ENCODE assay signal across 32 cellular contexts in genomic region chr9:101219030-101219429, GRCh38.
"Had no signal": no experiment of that assay in that cellular context is flagged by ENCODE, and none has a peak within 500 bp of the region (broad histone marks: within the 10 kb centered on the region; RNA-seq: fewer than 3 reads in every experiment).

No MANE protein-coding gene starts in this region.

- H3K27ac ChIP-seq: ascending aorta, breast epithelium, coronary artery, dorsolateral prefrontal cortex, esophagus muscularis mucosa, foreskin keratinocyte, gastrocnemius medialis, heart left ventricle had no signal

- H3K4me3 ChIP-seq: ascending aorta, breast epithelium, coronary artery, dorsolateral prefrontal cortex, esophagus muscularis mucosa, gastrocnemius medialis, heart left ventricle had no signal

- H3K4me3 Mint-ChIP-seq: activated CD4-positive, alpha-beta memory T cell treated with anti-CD3 and anti-CD28 coated beads, Interleukin-2, amount 10 ng/mL, durations not matched to agents 7 days and 5 days; activated CD4-positive, alpha-beta T cell treated with anti-CD3 and anti-CD28 coated beads, Interleukin-2, amount 10 ng/mL, durations not matched to agents 7 days and 5 days; activated naive CD4-positive, alpha-beta T cell treated with anti-CD3 and anti-CD28 coated beads, Interleukin-2, amount 10 ng/mL, durations not matched to agents 7 days and 5 days; activated naive CD8-positive, alpha-beta T cell treated with anti-CD3 and anti-CD28 coated beads, Interleukin-2, amount 10 ng/mL, durations not matched to agents 7 days and 5 days; activated T-cell treated with anti-CD3 and anti-CD28 coated beads, Interleukin-2, amount 50 U/mL, for 24 hours; activated T-cell treated with anti-CD3 and anti-CD28 coated beads, Interleukin-2, amount 50 U/mL, for 72 hours; brain; central memory CD8-positive, alpha-beta T cell; dendritic cell treated with granulocyte-macrophage colony-stimulating factor and Interleukin-4, amounts not matched to agents 40 ng/mL and 50 ng/mL, for 4 days; T-helper 17 cell; T-helper 2 cell treated with Interferon-gamma antibody and Interleukin-4, amounts not matched to agents 5 μg/mL and 100 μg/mL, for 36 hours had no signal

- H3K9me3 ChIP-seq: ascending aorta, breast epithelium, esophagus muscularis mucosa, gastrocnemius medialis, heart left ventricle had no signal

- H3K9me3 Mint-ChIP-seq: activated CD4-positive, alpha-beta memory T cell treated with anti-CD3 and anti-CD28 coated beads, Interleukin-2, amount 10 ng/mL, durations not matched to agents 7 days and 5 days; activated CD4-positive, alpha-beta T cell treated with anti-CD3 and anti-CD28 coated beads, Interleukin-2, amount 10 ng/mL, durations not matched to agents 7 days and 5 days; activated naive CD4-positive, alpha-beta T cell treated with anti-CD3 and anti-CD28 coated beads, Interleukin-2, amount 10 ng/mL, durations not matched to agents 7 days and 5 days; activated naive CD8-positive, alpha-beta T cell treated with anti-CD3 and anti-CD28 coated beads, Interleukin-2, amount 10 ng/mL, durations not matched to agents 7 days and 5 days; activated T-cell treated with anti-CD3 and anti-CD28 coated beads, Interleukin-2, amount 50 U/mL, for 24 hours; activated T-cell treated with anti-CD3 and anti-CD28 coated beads, Interleukin-2, amount 50 U/mL, for 72 hours; dendritic cell treated with granulocyte-macrophage colony-stimulating factor and Interleukin-4, amounts not matched to agents 40 ng/mL and 50 ng/mL, for 4 days; T-helper 2 cell treated with Interferon-gamma antibody and Interleukin-4, amounts not matched to agents 5 μg/mL and 100 μg/mL, for 36 hours had no signal

- H3K36me3 Mint-ChIP-seq: activated naive CD4-positive, alpha-beta T cell treated with anti-CD3 and anti-CD28 coated beads, Interleukin-2, amount 10 ng/mL, durations not matched to agents 7 days and 5 days; activated naive CD4-positive, alpha-beta T cell treated with anti-CD3 and anti-CD28 coated beads, Interleukin-2, amount 50 U/mL, for 72 hours; activated naive CD8-positive, alpha-beta T cell treated with anti-CD3 and anti-CD28 coated beads, Interleukin-2, amount 10 ng/mL, durations not matched to agents 7 days and 5 days; brain had no signal

- DNase-seq: activated CD4-positive, alpha-beta memory T cell treated with anti-CD3 and anti-CD28 coated beads, Interleukin-2, amount 10 ng/mL, durations not matched to agents 7 days and 5 days; activated CD4-positive, alpha-beta T cell treated with anti-CD3 and anti-CD28 coated beads for 1 hour; activated CD4-positive, alpha-beta T cell treated with anti-CD3 and anti-CD28 coated beads for 4 hours; activated CD4-positive, alpha-beta T cell treated with anti-CD3 and anti-CD28 coated beads, Interleukin-2, amount 10 ng/mL, durations not matched to agents 7 days and 5 days; activated CD4-positive, alpha-beta T cell treated with anti-CD3 and anti-CD28 coated beads, Interleukin-2, amount 50 U/mL, for 4 hours; activated CD8-positive, alpha-beta memory T cell treated with anti-CD3 and anti-CD28 coated beads, Interleukin-2, amount 50 U/mL, for 48 hours; activated gamma-delta T cell; activated naive CD4-positive, alpha-beta T cell; activated naive CD4-positive, alpha-beta T cell treated with anti-CD3 and anti-CD28 coated beads, Interleukin-2, amount 10 ng/mL, durations not matched to agents 7 days and 5 days; activated naive CD8-positive, alpha-beta T cell treated with anti-CD3 and anti-CD28 coated beads, Interleukin-2, amount 10 ng/mL, durations not matched to agents 7 days and 5 days; activated T-cell treated with anti-CD3 and anti-CD28 coated beads for 4 hours; activated T-cell treated with anti-CD3 and anti-CD28 coated beads, Interleukin-2, amount 50 U/mL, for 24 hours; activated T-cell treated with anti-CD3 and anti-CD28 coated beads, Interleukin-2, amount 50 U/mL, for 72 hours; dorsolateral prefrontal cortex; effector memory CD4-positive, alpha-beta T cell; erythroblast; foreskin keratinocyte; gastrocnemius medialis; glutamatergic neuron; heart left ventricle; T-helper 1 cell; T-helper 17 cell; T1000 had no signal

- H3K27me3 Mint-ChIP-seq: activated CD4-positive, alpha-beta memory T cell treated with anti-CD3 and anti-CD28 coated beads, Interleukin-2, amount 10 ng/mL, durations not matched to agents 7 days and 5 days; activated CD4-positive, alpha-beta T cell treated with anti-CD3 and anti-CD28 coated beads, Interleukin-2, amount 10 ng/mL, durations not matched to agents 7 days and 5 days; activated naive CD4-positive, alpha-beta T cell treated with anti-CD3 and anti-CD28 coated beads, Interleukin-2, amount 10 ng/mL, durations not matched to agents 7 days and 5 days; activated naive CD8-positive, alpha-beta T cell treated with anti-CD3 and anti-CD28 coated beads, Interleukin-2, amount 10 ng/mL, durations not matched to agents 7 days and 5 days; dendritic cell treated with granulocyte-macrophage colony-stimulating factor and Interleukin-4, amounts not matched to agents 40 ng/mL and 50 ng/mL, for 4 days had no signal

- H3K4me1 ChIP-seq: ascending aorta, breast epithelium, esophagus muscularis mucosa, foreskin keratinocyte, gastrocnemius medialis, heart left ventricle had no signal

- ATAC-seq: activated naive CD4-positive, alpha-beta T cell treated with anti-CD3 and anti-CD28 coated beads, Interleukin-2, amount 50 U/mL, for 72 hours; activated T-cell treated with anti-CD3 and anti-CD28 coated beads, Interleukin-2, amount 50 U/mL, for 72 hours; foreskin keratinocyte; gastrocnemius medialis; heart left ventricle; T-helper 17 cell had no signal

- H3K27ac Mint-ChIP-seq: activated CD4-positive, alpha-beta memory T cell treated with anti-CD3 and anti-CD28 coated beads, Interleukin-2, amount 10 ng/mL, durations not matched to agents 7 days and 5 days; activated CD4-positive, alpha-beta T cell treated with anti-CD3 and anti-CD28 coated beads, Interleukin-2, amount 10 ng/mL, durations not matched to agents 7 days and 5 days; activated naive CD4-positive, alpha-beta T cell treated with anti-CD3 and anti-CD28 coated beads, Interleukin-2, amount 10 ng/mL, durations not matched to agents 7 days and 5 days; activated naive CD4-positive, alpha-beta T cell treated with anti-CD3 and anti-CD28 coated beads, Interleukin-2, amount 50 U/mL, for 72 hours; activated naive CD8-positive, alpha-beta T cell treated with anti-CD3 and anti-CD28 coated beads, Interleukin-2, amount 10 ng/mL, durations not matched to agents 7 days and 5 days; activated T-cell treated with anti-CD3 and anti-CD28 coated beads, Interleukin-2, amount 50 U/mL, for 24 hours; activated T-cell treated with anti-CD3 and anti-CD28 coated beads, Interleukin-2, amount 50 U/mL, for 72 hours; brain; dendritic cell treated with granulocyte-macrophage colony-stimulating factor and Interleukin-4, amounts not matched to agents 40 ng/mL and 50 ng/mL, for 4 days; T-helper 17 cell; T-helper 2 cell treated with Interferon-gamma antibody and Interleukin-4, amounts not matched to agents 5 μg/mL and 100 μg/mL, for 36 hours had no signal

- H3K36me3 ChIP-seq: ascending aorta, breast epithelium, esophagus muscularis mucosa, gastrocnemius medialis, heart left ventricle had no signal

- H3K4me1 Mint-ChIP-seq: activated CD4-positive, alpha-beta memory T cell treated with anti-CD3 and anti-CD28 coated beads, Interleukin-2, amount 10 ng/mL, durations not matched to agents 7 days and 5 days; activated CD4-positive, alpha-beta T cell treated with anti-CD3 and anti-CD28 coated beads, Interleukin-2, amount 10 ng/mL, durations not matched to agents 7 days and 5 days; activated naive CD4-positive, alpha-beta T cell treated with anti-CD3 and anti-CD28 coated beads, Interleukin-2, amount 10 ng/mL, durations not matched to agents 7 days and 5 days; activated naive CD8-positive, alpha-beta T cell treated with anti-CD3 and anti-CD28 coated beads, Interleukin-2, amount 10 ng/mL, durations not matched to agents 7 days and 5 days; brain; central memory CD8-positive, alpha-beta T cell; T-helper 17 cell had no signal

- H3K27me3 ChIP-seq: ascending aorta, breast epithelium, dorsolateral prefrontal cortex, esophagus muscularis mucosa, foreskin keratinocyte, gastrocnemius medialis, heart left ventricle had no signal
